In genomic region chr5:157479166-157479565, GRCh38 we compare ENCODE assay signal across 1 cellular context.
TF ChIP-seq lines count a peak whose summit lies in the region.

No MANE protein-coding gene starts in this region.

TF ChIP-seq in GM23338, 12 proteins besides CTCF, POLR2A, EP300 and RAD21 (continued from another document):
- no peak for TF ChIP-seq REST (IDR thresholded peaks at IDR 0.05; ENCODE audit: unreplicated experiment)
- TF ChIP-seq POLR2AphosphoS5 (IDR thresholded peaks at IDR 0.05; ENCODE audit: low read depth), result no peak
- TF ChIP-seq ZNF462 (CRISPR knock-in tag; IDR thresholded peaks at IDR 0.05), result no peak
- no peak for TF ChIP-seq ZNF114 (CRISPR knock-in tag; IDR thresholded peaks at IDR 0.05)
- no peak for TF ChIP-seq NANOG (IDR thresholded peaks at IDR 0.05; ENCODE audit: borderline replicate concordance)
